ENCODE assay signal across 14 cellular contexts in the genomic region with DNA sequence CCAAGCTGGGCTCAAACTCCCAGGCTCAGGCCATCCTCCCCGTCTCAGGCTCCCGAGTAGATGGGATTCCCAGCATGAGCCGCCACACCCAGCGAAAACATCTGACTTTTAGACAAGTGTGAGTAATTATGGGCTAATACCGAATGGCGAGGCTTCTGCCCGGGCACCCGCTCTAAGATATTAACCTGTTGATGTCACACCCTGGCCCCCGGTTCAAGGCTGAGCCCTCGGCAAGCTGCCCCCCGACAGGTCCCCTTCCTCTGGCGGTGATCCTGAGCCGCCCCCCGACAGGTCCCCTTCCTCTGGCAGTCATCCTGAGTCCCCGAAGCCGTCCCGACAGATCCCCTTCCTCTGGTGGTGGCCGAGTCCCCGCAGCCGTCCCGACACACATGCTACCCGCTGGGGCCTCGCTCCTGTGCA. TPM values are rescaled to one million over a fixed set of nuclear protein-coding genes. Genes with fewer than 3 reads are reported as not detected.
DNase-seq lines count a peak whose midpoint lies in the region; ATAC-seq, FAIRE-seq and TF ChIP-seq lines count a peak whose summit lies in the region.
"Had no signal": no experiment of that assay in that cellular context is flagged by ENCODE, and none has a peak within 500 bp of the region (broad histone marks: within the 10 kb centered on the region; RNA-seq: fewer than 3 reads in every experiment).

No MANE protein-coding gene starts in this region.

- TF ChIP-seq CTCF in A549 (IDR thresholded peaks at IDR 0.05) (no peak), foreskin keratinocyte (conservative IDR thresholded peaks at IDR 0.05) (no peak), glutamatergic neuron (IDR thresholded peaks at IDR 0.05; ENCODE audit: partially characterized antibody, unreplicated experiment) (no peak)

- no peak overlapping the region for H3K27ac Mint-ChIP-seq in glutamatergic neuron (ENCODE audit: unreplicated experiment)
- H3K27ac Mint-ChIP-seq: activated T-helper 1 cell treated with anti-CD3 and anti-CD28 coated beads, Interleukin-12 subunit alpha, Interleukin-12 subunit beta, Interleukin-2, Interleukin-4 antibody, amounts not matched to agents 30 ng/mL and 10 ng/mL and 1 ng/mL, durations not matched to agents 14 hours and 24 hours and 36 hours had no signal

- peak overlapping the region; percentile 45 for H3K4me2 ChIP-seq in A549

- WGBS in A549 (ENCODE audit: missing lambda C conversion rate), result 49% methylated on average over 20 of the region's 23 CpGs

- peak in 1 of 2 experiments; percentile 65 for DNase-seq in A549 (ENCODE audit: low read depth in 1 of 2, low spot score in 1 of 2)
- DNase-seq in NCI-H226, result peak; percentile 64
- DNase-seq in foreskin keratinocyte, result peak in 1 of 2 donors; percentile 68
- no peak for DNase-seq in HK-2 (ENCODE audit: unreplicated experiment)
- no peak for DNase-seq in glomerular visceral epithelial cell (ENCODE audit: extremely low spot score)
- DNase-seq in glutamatergic neuron, result no peak
- DNase-seq: ACHN; activated CD4-positive, alpha-beta T cell treated with anti-CD3 and anti-CD28 coated beads for 48 hours; effector CD8-positive, alpha-beta T cell; hypothalamus; NCI-H2171 treated with DMSO at 0.1 percent for 48 hours; nucleus accumbens had no signal

- H3K4me3 ChIP-seq in A549, result no peak overlapping the region
- H3K4me3 ChIP-seq: lung had no signal

- TF ChIP-seq RAD21 in A549 (conservative IDR thresholded peaks at IDR 0.05 in 1 of 2, IDR thresholded peaks at IDR 0.05 in 1 of 2), result no peak

- TF ChIP-seq EP300 in A549 (IDR thresholded peaks at IDR 0.05), result no peak

- no peaks in the 10 kb centered on the region for H3K36me3 Mint-ChIP-seq in glutamatergic neuron (ENCODE audit: unreplicated experiment)

- peaks cover 49% of the 10 kb centered on the region for H3K4me1 ChIP-seq in A549
- H3K4me1 ChIP-seq in foreskin keratinocyte, result peaks cover 24% of the 10 kb centered on the region

- H3K4me3 Mint-ChIP-seq in glutamatergic neuron (ENCODE audit: unreplicated experiment), result no peak overlapping the region
- H3K4me3 Mint-ChIP-seq: activated T-helper 1 cell treated with anti-CD3 and anti-CD28 coated beads, Interleukin-12 subunit alpha, Interleukin-12 subunit beta, Interleukin-2, Interleukin-4 antibody, amounts not matched to agents 30 ng/mL and 10 ng/mL and 1 ng/mL, durations not matched to agents 14 hours and 24 hours and 36 hours had no signal

- H3K4me1 Mint-ChIP-seq in glutamatergic neuron (ENCODE audit: low read depth, unreplicated experiment), result peaks cover 41% of the 10 kb centered on the region

- FAIRE-seq in A549 (lab: Jason Lieb, UNC), result no peak

- H3K27me3 ChIP-seq in foreskin keratinocyte, result no peaks in the 10 kb centered on the region

- peaks cover 10% of the 10 kb centered on the region for H3K27me3 Mint-ChIP-seq in glutamatergic neuron (ENCODE audit: unreplicated experiment)

- CTCF ChIA-PET in A549 (lab: Yijun Ruan, JAX), result interaction anchor here (0.6 to 1.9 kb wide), 3 partner anchors 9 to 645 kb away, joined by 3 to 6 read pairs (median 4); partner anchors contain the start of gene TMEM184A

- no peak for TF ChIP-seq POLR2A in A549 (IDR thresholded peaks at IDR 0.05; ENCODE audit: low read length)

- POLR2A ChIA-PET in A549 (lab: Yijun Ruan, JAX), result no interaction called here

- no peaks in the 10 kb centered on the region for H3K9me3 ChIP-seq in A549

- ATAC-seq in A549 (peak; percentile 12 to 36; a peak in 3 of 6 replicates), foreskin keratinocyte (peak; percentile 68)

- H3K27ac ChIP-seq in A549 (peak overlapping the region; percentile 20 to 78; a peak in 4 of 6 replicates), foreskin keratinocyte (peak overlapping the region; percentile 72)

- H3K9me3 Mint-ChIP-seq in glutamatergic neuron (ENCODE audit: unreplicated experiment), result peaks cover 17% of the 10 kb centered on the region
- H3K9me3 Mint-ChIP-seq: activated T-helper 1 cell treated with anti-CD3 and anti-CD28 coated beads, Interleukin-12 subunit alpha, Interleukin-12 subunit beta, Interleukin-2, Interleukin-4 antibody, amounts not matched to agents 30 ng/mL and 10 ng/mL and 1 ng/mL, durations not matched to agents 14 hours and 24 hours and 36 hours had no signal

TF ChIP-seq in A549, 52 proteins besides CTCF, POLR2A, EP300 and RAD21:
- no peak for TF ChIP-seq JUNB (IDR thresholded peaks at IDR 0.05)
- 0 out of 5 replicates have a peak, but pooled peaks of 1 of the 2 experiments have one; percentile 11 for TF ChIP-seq JUN (IDR thresholded peaks at IDR 0.05)
- no peak for TF ChIP-seq ZSCAN20 (CRISPR knock-in tag; IDR thresholded peaks at IDR 0.05)
- TF ChIP-seq ATOH8 (CRISPR knock-in tag; IDR thresholded peaks at IDR 0.05; ENCODE audit: low read depth), result no peak
- no peak for TF ChIP-seq CHD2 (IDR thresholded peaks at IDR 0.05; ENCODE audit: low read length, partially characterized antibody)

RNA-seq across cellular contexts. Expression of gene PSMG3, which starts 5.2 kb away (rescaled TPM):
- polyA plus RNA-seq in A549 (2011; rRNA removed) (83.9 and 89.3 TPM in 2 replicates), A549 (2017; fragmentation: RNase III; extraction: RNeasy Plus Mini Kit Qiagen cat#74134 plus additional on column Dnase treatment) (75.9 to 81.0 TPM (median 78.3 TPM) in 3 replicates), foreskin keratinocyte (82.3 and 92.6 TPM in 2 replicates)
- 158 and 161 TPM in 2 replicates for polyA plus RNA-seq in A549 (2012; cell fraction: cytosol; rRNA removed)
- 102 and 111 TPM in 2 replicates for polyA plus RNA-seq in A549 (2012; cell fraction: nucleus; rRNA removed)
- polyA minus RNA-seq in A549 (2011; rRNA and poly(A)+ RNA removed), result 22.6 and 32.9 TPM in 2 replicates
- total RNA-seq in foreskin keratinocyte (56.4 and 59.7 TPM in 2 replicates), glutamatergic neuron (ENCODE audit: unreplicated experiment) (56.6 TPM)

RNA-seq across cellular contexts. Expression of gene TMEM184A, which starts 8.6 kb away (rescaled TPM):
- polyA plus RNA-seq in A549 (2011; rRNA removed) (18.4 and 22.0 TPM in 2 replicates), A549 (2017; fragmentation: RNase III; extraction: RNeasy Plus Mini Kit Qiagen cat#74134 plus additional on column Dnase treatment) (14.3 to 16.1 TPM (median 15.8 TPM) in 3 replicates), foreskin keratinocyte (1.2 and 1.3 TPM in 2 replicates)
- 22.6 and 32.6 TPM in 2 replicates for polyA plus RNA-seq in A549 (2012; cell fraction: cytosol; rRNA removed)
- 86.6 and 140 TPM in 2 replicates for polyA plus RNA-seq in A549 (2012; cell fraction: nucleus; rRNA removed)
- polyA minus RNA-seq in A549 (2011; rRNA and poly(A)+ RNA removed), result 51.8 and 53.5 TPM in 2 replicates
- total RNA-seq in foreskin keratinocyte (1.1 and 1.4 TPM in 2 replicates), glutamatergic neuron (ENCODE audit: unreplicated experiment) (20.7 TPM)

RNA-seq across cellular contexts. Expression of gene MAFK, which starts 34.1 kb away (rescaled TPM):
- 61.0 and 67.9 TPM in 2 replicates for polyA plus RNA-seq in A549 (2011; rRNA removed)
- 47.0 and 67.0 TPM in 2 replicates for polyA plus RNA-seq in A549 (2012; cell fraction: cytosol; rRNA removed)
- polyA plus RNA-seq in A549 (2012; cell fraction: nucleus; rRNA removed), result 433 and 488 TPM in 2 replicates
- 93.1 to 106 TPM (median 101 TPM) in 3 replicates for polyA plus RNA-seq in A549 (2017; fragmentation: RNase III; extraction: RNeasy Plus Mini Kit Qiagen cat#74134 plus additional on column Dnase treatment)
- 25.5 and 36.5 TPM in 2 replicates for polyA minus RNA-seq in A549 (2011; rRNA and poly(A)+ RNA removed)
- total RNA-seq in foreskin keratinocyte, result 9.5 and 9.6 TPM in 2 replicates
- 7.4 and 7.9 TPM in 2 replicates for polyA plus RNA-seq in foreskin keratinocyte
- 10.5 TPM for total RNA-seq in glutamatergic neuron (ENCODE audit: unreplicated experiment)
